1 cellular context compared by ENCODE assay signal in the genomic region with DNA sequence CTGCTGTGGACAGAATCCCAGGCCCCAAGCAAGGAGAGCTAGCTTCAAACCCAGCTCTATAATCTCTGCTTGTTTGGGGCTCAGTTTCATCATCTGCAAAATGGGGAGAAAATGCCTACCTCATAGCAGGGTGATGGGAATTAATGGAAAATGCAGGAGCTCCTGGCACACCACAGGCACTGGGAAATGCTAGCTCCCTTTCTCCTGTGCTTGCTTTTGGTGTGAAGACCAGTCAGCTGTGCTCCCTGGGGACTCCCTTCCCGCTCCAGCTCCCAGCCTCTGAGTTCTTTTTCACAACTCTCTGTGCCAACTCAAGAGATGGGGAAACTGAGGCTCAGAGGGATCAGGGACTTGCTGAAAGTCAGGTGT.
TF ChIP-seq lines count a peak whose summit lies in the region.

No MANE protein-coding gene starts in this region.

TF ChIP-seq in WTC11, 78 proteins besides CTCF, POLR2A, EP300 and RAD21 (continued from another document):
- TF ChIP-seq E2F4 (CRISPR knock-in tag; IDR thresholded peaks at IDR 0.05; ENCODE audit: borderline replicate concordance, low read depth) (no peak), ESRRA (CRISPR knock-in tag; IDR thresholded peaks at IDR 0.05; ENCODE audit: borderline replicate concordance) (no peak), ZMAT4 (CRISPR knock-in tag; IDR thresholded peaks at IDR 0.05) (no peak)
